In the genomic region with DNA sequence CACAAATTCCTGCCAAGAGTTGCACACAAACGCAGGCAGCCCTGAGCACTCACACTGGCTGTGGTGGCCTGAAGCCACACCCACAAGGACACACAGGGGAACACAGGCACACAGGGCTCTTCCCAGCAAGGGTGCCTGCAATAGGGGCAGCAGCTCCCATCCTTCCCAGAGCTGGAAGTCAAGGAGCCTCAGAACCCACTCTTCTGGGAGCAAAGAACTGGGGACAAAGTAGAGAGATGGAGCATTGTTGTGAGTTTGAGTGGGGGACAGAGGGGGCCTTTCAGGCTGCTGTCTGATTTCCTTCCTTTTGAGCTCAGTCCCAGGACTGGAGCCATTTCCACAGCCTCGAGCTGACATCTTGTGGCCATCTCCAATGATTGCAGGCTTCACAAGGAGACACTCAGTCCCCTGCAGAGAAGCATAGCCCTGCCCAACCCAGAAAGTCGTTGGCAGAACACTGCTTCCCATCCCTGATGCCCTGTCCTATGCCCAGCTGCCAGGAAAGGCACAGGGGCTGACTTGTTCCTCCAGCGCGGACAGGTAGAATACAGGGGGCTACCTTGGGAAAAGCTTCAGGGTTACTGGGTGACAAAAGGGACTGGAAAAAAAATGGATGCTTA, we compare ENCODE assay signal across 9 cellular contexts.
DNase-seq lines count a peak whose midpoint lies in the region; ATAC-seq and TF ChIP-seq lines count a peak whose summit lies in the region.
"Had no signal": no experiment of that assay in that cellular context is flagged by ENCODE, and none has a peak within 500 bp of the region (broad histone marks: within the 10 kb centered on the region; RNA-seq: fewer than 3 reads in every experiment).

No MANE protein-coding gene starts in this region.

- ATAC-seq in HG02840 (IDR thresholded peaks at IDR 0.05; ENCODE audit: low FRiP score, unreplicated experiment) (no peak), GM21423 (IDR thresholded peaks at IDR 0.05; ENCODE audit: unreplicated experiment) (no peak)

- no peak overlapping the region for H3K4me3 ChIP-seq in WERI-Rb-1 (ENCODE audit: low read depth, low read length)
- H3K4me3 ChIP-seq: skin epidermis had no signal

- peak; percentile 59 for TF ChIP-seq CTCF in GM10248 (IDR thresholded peaks at IDR 0.05; ENCODE audit: control extremely low read depth, extremely low read depth, low read depth, missing control alignments)
- peak; percentile 87 for TF ChIP-seq CTCF in WERI-Rb-1 (IDR thresholded peaks at IDR 0.05; ENCODE audit: low read depth, low read length)

- no peaks in the 10 kb centered on the region for H3K9me3 ChIP-seq in WERI-Rb-1 (ENCODE audit: severe bottlenecking)

- POLR2A ChIA-PET in GM10248 (lab: Yijun Ruan, JAX): no interaction called here

- no peaks in the 10 kb centered on the region for H3K27me3 ChIP-seq in WERI-Rb-1 (ENCODE audit: insufficient read depth, low read depth, severe bottlenecking)

- H3K36me3 ChIP-seq in WERI-Rb-1: no peaks in the 10 kb centered on the region

- CTCF ChIA-PET in GM10248 (lab: Yijun Ruan, JAX): interaction anchor here (0.6 to 2.1 kb wide), 16 partner anchors 10 to 548 kb away, joined by 3 to 15 read pairs (median 4); a partner anchor contains a TSS

- DNase-seq in AG08396 (ENCODE audit: low spot score) (peak; percentile 82), GM10248 (ENCODE audit: extremely low spot score) (peak; percentile 68), NCI-H1694 treated with DMSO at 0.1 percent for 48 hours (lab: John Stamatoyannopoulos, UW) (peak; percentile 78), WERI-Rb-1 (peak; percentile 75), fibroblast of the conjunctiva (ENCODE audit: low read depth) (peak; percentile 62), non-pigmented ciliary epithelial cell (ENCODE audit: low read depth) (peak; percentile 49)

- H3K27ac ChIP-seq in WERI-Rb-1: no peak overlapping the region
- H3K27ac ChIP-seq: skin epidermis had no signal
